Comparison of ENCODE assay signal across 8 cellular contexts in genomic region chr19:17328517-17329060, GRCh38. TPM values are rescaled to one million over a fixed set of nuclear protein-coding genes. Genes with fewer than 3 reads are reported as not detected.
A peak's percentile ranks its signal among the peaks of the same experiment; 100 is the strongest.
DNase-seq lines count a peak whose midpoint lies in the region; ATAC-seq, FAIRE-seq and TF ChIP-seq lines count a peak whose summit lies in the region.

No MANE protein-coding gene starts in this region.

- H3K4me1 ChIP-seq in BLaER1 treated with 17β-estradiol and CSF1 and Interleukin-3, amounts not matched to agents 10 nM and 100 nM: peaks cover 33 to 65% (median 49%) of the 10 kb centered on the region in 10 experiments
- peaks cover 18% of the 10 kb centered on the region for H3K4me1 ChIP-seq in mononuclear cell (ENCODE audit: insufficient read depth, low read length)

- H3K27me3 ChIP-seq in BLaER1 treated with 17β-estradiol and CSF1 and Interleukin-3, amounts not matched to agents 10 nM and 100 nM: peaks cover 15 to 29% (median 20%) of the 10 kb centered on the region in 11 experiments; a peak in 21 of 22 replicates
- peaks cover 9% of the 10 kb centered on the region for H3K27me3 ChIP-seq in bronchial epithelial cell (ENCODE audit: control insufficient read depth, insufficient read depth, low read length)
- H3K27me3 ChIP-seq in mononuclear cell (ENCODE audit: insufficient read depth, low read length): peaks cover 14% of the 10 kb centered on the region
- H3K27me3 ChIP-seq in MG63: no peaks in the 10 kb centered on the region

- peaks cover 8 to 70% (median 15%) of the 10 kb centered on the region in 11 experiments; a peak in 18 of 22 replicates for H3K36me3 ChIP-seq in BLaER1 treated with 17β-estradiol and CSF1 and Interleukin-3, amounts not matched to agents 10 nM and 100 nM
- H3K36me3 ChIP-seq in bronchial epithelial cell (ENCODE audit: control insufficient read depth, insufficient read depth, low read length) (no peaks in the 10 kb centered on the region), MG63 (peaks cover 8% of the 10 kb centered on the region)

- peaks cover 0 to 62% (median 27%) of the 10 kb centered on the region in 11 experiments; a peak in 16 of 22 replicates for H4K20me1 ChIP-seq in BLaER1 treated with 17β-estradiol and CSF1 and Interleukin-3, amounts not matched to agents 10 nM and 100 nM

- DNase-seq in bronchial epithelial cell (ENCODE audit: low read depth) (no peak), substantia nigra (lab: John Stamatoyannopoulos, UW) (no peak), MG63 (no peak), UCSD-AML1 (lab: John Stamatoyannopoulos, UW; ENCODE audit: unreplicated experiment) (no peak)

- no peaks in the 10 kb centered on the region for H3K9me3 Mint-ChIP-seq in IgD-negative memory B cell

- peaks cover 0 to 9% (median 6%) of the 10 kb centered on the region in 11 experiments; a peak in 13 of 22 replicates for H3K9me3 ChIP-seq in BLaER1 treated with 17β-estradiol and CSF1 and Interleukin-3, amounts not matched to agents 10 nM and 100 nM (replicated peaks in 1 of 11)
- H3K9me3 ChIP-seq in mononuclear cell (ENCODE audit: low read depth, low read length) (no peaks in the 10 kb centered on the region), MG63 (peaks cover 2% of the 10 kb centered on the region; the same call in 1 of the 2 replicates)

- peaks cover 15% of the 10 kb centered on the region for H3K27me3 Mint-ChIP-seq in IgD-negative memory B cell

- H3K4me3 ChIP-seq in BLaER1 treated with 17β-estradiol and CSF1 and Interleukin-3, amounts not matched to agents 10 nM and 100 nM: peak overlapping the region; percentile 18 to 54 (median 44); a peak in 13 of 20 replicates
- H3K4me3 ChIP-seq in bronchial epithelial cell (ENCODE audit: low read depth, low read length) (peak overlapping the region; percentile 46), mononuclear cell (ENCODE audit: low read length) (peak overlapping the region; percentile 45), MG63 (no peak overlapping the region)

- FAIRE-seq in bronchial epithelial cell (lab: Jason Lieb, UNC): no peak

- H3K4me3 Mint-ChIP-seq in IgD-negative memory B cell: peak overlapping the region; percentile 51 to 83 (median 72)

- H3K9ac ChIP-seq in BLaER1 treated with 17β-estradiol and CSF1 and Interleukin-3, amounts not matched to agents 10 nM and 100 nM: peak overlapping the region; percentile 21 to 70 (median 50); a peak in 17 of 22 replicates

- peak overlapping the region in 3 of 11 experiments; percentile 27 to 59 (median 47); a peak in 4 of 22 replicates for H3K27ac ChIP-seq in BLaER1 treated with 17β-estradiol and CSF1 and Interleukin-3, amounts not matched to agents 10 nM and 100 nM
- H3K27ac ChIP-seq in substantia nigra (ENCODE audit: low read depth, low read length, poor library complexity, severe bottlenecking): no peak overlapping the region

- TF ChIP-seq CTCF in bronchial epithelial cell (IDR thresholded peaks at IDR 0.05; ENCODE audit: insufficient read depth, low read length, severe bottlenecking): no peak

- no peak overlapping the region for H3K27ac Mint-ChIP-seq in IgD-negative memory B cell

- peaks cover 0 to 4% (median 2%) of the 10 kb centered on the region in 3 donors for H3K4me1 Mint-ChIP-seq in IgD-negative memory B cell

- ATAC-seq in HG03045 (IDR thresholded peaks at IDR 0.05; ENCODE audit: unreplicated experiment): no peak

- H3K4me2 ChIP-seq in BLaER1 treated with 17β-estradiol and CSF1 and Interleukin-3, amounts not matched to agents 10 nM and 100 nM: peak overlapping the region; percentile 79 to 95 (median 92)

- no peaks in the 10 kb centered on the region for H3K36me3 Mint-ChIP-seq in IgD-negative memory B cell

RNA-seq across cellular contexts. Expression of gene ANO8, which starts 6.1 kb away (rescaled TPM):
- polyA plus RNA-seq in IgD-negative memory B cell: not detected
- total RNA-seq in bronchial epithelial cell (2.6 and 4.0 TPM in 2 replicates), mononuclear cell (5.5 TPM)
- total RNA-seq in MG63 (2014; rRNA removed; shearing (Covaris generic); ENCODE audit: low replicate concordance): 1.4 and 3.6 TPM in 2 replicates

RNA-seq across cellular contexts. Expression of gene GTPBP3, which starts 8.8 kb away (rescaled TPM):
- polyA plus RNA-seq in IgD-negative memory B cell: 11.1 TPM
- total RNA-seq in bronchial epithelial cell: 16.5 and 48.4 TPM in 2 replicates
- 11.3 TPM for total RNA-seq in mononuclear cell
- total RNA-seq in MG63 (2014; rRNA removed; shearing (Covaris generic); ENCODE audit: low replicate concordance): 23.2 and 25.7 TPM in 2 replicates

RNA-seq across cellular contexts. Expression of gene DDA1, which starts 19.2 kb away (rescaled TPM):
- polyA plus RNA-seq in IgD-negative memory B cell: 38.6 TPM
- 9.0 and 21.1 TPM in 2 replicates for total RNA-seq in bronchial epithelial cell
- total RNA-seq in mononuclear cell: 13.7 TPM
- total RNA-seq in MG63 (2014; rRNA removed; shearing (Covaris generic); ENCODE audit: low replicate concordance): 9.1 and 11.6 TPM in 2 replicates

RNA-seq across cellular contexts. Expression of gene MRPL34, which starts 22.9 kb away (rescaled TPM):
- polyA plus RNA-seq in IgD-negative memory B cell: 218 TPM
- 23.7 and 24.3 TPM in 2 replicates for total RNA-seq in bronchial epithelial cell
- 22.8 TPM for total RNA-seq in mononuclear cell
- total RNA-seq in MG63 (2014; rRNA removed; shearing (Covaris generic); ENCODE audit: low replicate concordance): 17.2 and 26.2 TPM in 2 replicates

RNA-seq across cellular contexts. Expression of gene ABHD8, which starts 25.4 kb away (rescaled TPM):
- polyA plus RNA-seq in IgD-negative memory B cell: 8.5 TPM
- total RNA-seq in bronchial epithelial cell (6.1 and 9.9 TPM in 2 replicates), mononuclear cell (4.9 TPM)
- 1.3 TPM in 1 of 2 replicates, not detected in the other for total RNA-seq in MG63 (2014; rRNA removed; shearing (Covaris generic); ENCODE audit: low replicate concordance)
